In genomic region chr20:8145246-8145639, GRCh38 we compare ENCODE assay signal across 2 cellular contexts.
TF ChIP-seq lines count a peak whose summit lies in the region.

No MANE protein-coding gene starts in this region.

TF ChIP-seq in GM23338, 12 proteins besides CTCF, POLR2A, EP300 and RAD21 (continued from another document):
- TF ChIP-seq CREB1 (CRISPR knock-in tag; IDR thresholded peaks at IDR 0.05; ENCODE audit: low read depth) (no peak), EZH2phosphoT487 (IDR thresholded peaks at IDR 0.05; ENCODE audit: unreplicated experiment) (no peak), ZNF462 (CRISPR knock-in tag; IDR thresholded peaks at IDR 0.05) (no peak), POLR2AphosphoS5 (IDR thresholded peaks at IDR 0.05; ENCODE audit: low read depth) (no peak), ETS1 (IDR thresholded peaks at IDR 0.05) (no peak), ZNF114 (CRISPR knock-in tag; IDR thresholded peaks at IDR 0.05) (no peak), NANOG (IDR thresholded peaks at IDR 0.05; ENCODE audit: borderline replicate concordance) (no peak), JUNB (IDR thresholded peaks at IDR 0.05; ENCODE audit: unreplicated experiment) (no peak), REST (IDR thresholded peaks at IDR 0.05; ENCODE audit: unreplicated experiment) (no peak), STAT1 (IDR thresholded peaks at IDR 0.05; ENCODE audit: unreplicated experiment) (no peak)

TF ChIP-seq in HEK293T, 16 proteins besides CTCF, POLR2A, EP300 and RAD21 (continued from another document):
- TF ChIP-seq ZNF384 (IDR thresholded peaks at IDR 0.05) (no peak), HDGF (IDR thresholded peaks at IDR 0.05; ENCODE audit: borderline replicate concordance) (no peak), CTBP1 (IDR thresholded peaks at IDR 0.05; ENCODE audit: borderline replicate concordance) (no peak), ELF4 (IDR thresholded peaks at IDR 0.05) (no peak), BHLHE40 (IDR thresholded peaks at IDR 0.05; ENCODE audit: borderline replicate concordance) (no peak), L3MBTL2 (conservative IDR thresholded peaks at IDR 0.05) (no peak), TARDBP (IDR thresholded peaks at IDR 0.05) (no peak), NFRKB (IDR thresholded peaks at IDR 0.05) (no peak), ARNT (IDR thresholded peaks at IDR 0.05) (no peak), SP1 (IDR thresholded peaks at IDR 0.05) (no peak), LEF1 (IDR thresholded peaks at IDR 0.05; ENCODE audit: borderline replicate concordance) (no peak), PKNOX1 (IDR thresholded peaks at IDR 0.05) (no peak), FOXA1 (IDR thresholded peaks at IDR 0.05) (no peak), FOXK2 (IDR thresholded peaks at IDR 0.05) (no peak)
